11 cellular contexts compared by ENCODE assay signal in the genomic region with DNA sequence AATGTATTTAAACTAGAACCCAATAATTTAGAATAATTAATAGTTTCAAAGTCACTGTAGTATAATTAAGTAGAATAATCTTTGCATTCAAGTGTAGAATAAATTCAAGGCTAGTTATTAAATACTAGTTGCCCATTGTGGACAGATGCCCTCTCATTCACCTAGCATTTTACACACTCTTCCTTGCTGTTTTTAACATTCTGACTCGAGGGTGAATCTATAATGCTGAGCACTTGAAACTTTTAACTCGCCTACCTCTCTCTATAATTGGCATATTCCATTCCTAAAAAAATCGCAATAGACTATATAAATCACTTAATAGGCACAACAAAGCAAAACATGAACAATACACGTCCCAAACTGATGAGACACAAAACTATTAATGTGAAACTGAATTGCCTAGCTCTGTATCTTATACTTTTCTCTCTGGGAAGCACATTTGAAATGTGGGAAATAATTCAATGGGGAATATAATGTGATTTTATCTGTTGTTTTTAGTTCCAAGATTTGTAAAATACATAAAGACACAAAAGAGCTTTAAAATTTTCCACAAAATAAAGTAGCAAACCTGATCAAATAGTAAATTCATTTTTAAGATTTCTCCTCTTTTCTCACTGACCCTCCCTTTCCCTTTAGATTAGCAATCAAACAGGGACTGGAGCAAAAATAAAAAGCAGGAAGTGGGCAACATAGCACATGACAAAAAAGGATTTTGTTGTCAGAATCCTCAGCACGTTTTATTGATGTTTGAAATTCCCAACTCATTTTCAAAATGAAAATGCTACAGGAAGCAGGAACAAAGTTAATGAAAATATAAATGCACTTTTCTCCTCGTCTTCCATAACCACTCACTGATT.
A peak's percentile ranks its signal among the peaks of the same experiment; 100 is the strongest.
DNase-seq lines count a peak whose midpoint lies in the region; ATAC-seq, FAIRE-seq and TF ChIP-seq lines count a peak whose summit lies in the region.
"Had no signal": no experiment of that assay in that cellular context is flagged by ENCODE, and none has a peak within 500 bp of the region (broad histone marks: within the 10 kb centered on the region; RNA-seq: fewer than 3 reads in every experiment).

No MANE protein-coding gene starts in this region.

- H3K27ac Mint-ChIP-seq in osteocyte (ENCODE audit: unreplicated experiment) = peak overlapping the region; percentile 83
- H3K27ac Mint-ChIP-seq: nephron progenitor cell had no signal

- peaks cover 2% of the 10 kb centered on the region for H3K36me3 Mint-ChIP-seq in osteocyte (ENCODE audit: unreplicated experiment)

- ATAC-seq in HG02763 (IDR thresholded peaks at IDR 0.05; ENCODE audit: unreplicated experiment) (peak; percentile 25), HG03135 (IDR thresholded peaks at IDR 0.05; ENCODE audit: unreplicated experiment) (no peak)
- ATAC-seq: K562 had no signal

- H3K4me3 Mint-ChIP-seq in osteocyte (ENCODE audit: unreplicated experiment) = peak overlapping the region; percentile 68
- H3K4me3 Mint-ChIP-seq: nephron progenitor cell had no signal

- FAIRE-seq in colon (lab: Jason Lieb, UNC) = peak; percentile 38
- FAIRE-seq: K562, RCC 7860 had no signal

- TF ChIP-seq CTCF in GM06990 (IDR thresholded peaks at IDR 0.05; ENCODE audit: insufficient read depth, low read length, poor library complexity, severe bottlenecking) (no peak), osteocyte (IDR thresholded peaks at IDR 0.05) (no peak)

- H3K36me3 ChIP-seq in GM06990 (ENCODE audit: control insufficient read depth, insufficient read depth, low read length) = no peaks in the 10 kb centered on the region

- no peaks in the 10 kb centered on the region for H3K27me3 Mint-ChIP-seq in osteocyte (ENCODE audit: unreplicated experiment)

- no peak for DNase-seq in GM06990 (ENCODE audit: extremely low read depth, insufficient read length)
- no peak for DNase-seq in osteocyte (ENCODE audit: extremely low spot score, unreplicated experiment)
- no peak for DNase-seq in COLO668 (lab: John Stamatoyannopoulos, UW; ENCODE audit: unreplicated experiment)
- no peak for DNase-seq in activated CD8-positive, alpha-beta memory T cell treated with anti-CD3 and anti-CD28 coated beads, Interleukin-2, amount 50 U/mL, for 48 hours
- no peak for DNase-seq in NCI-H748 treated with DMSO at 0.1 percent for 48 hours (lab: John Stamatoyannopoulos, UW)
- DNase-seq: nephron progenitor cell had no signal

- H3K4me1 Mint-ChIP-seq in osteocyte (ENCODE audit: unreplicated experiment) = peaks cover 32% of the 10 kb centered on the region

- no peaks in the 10 kb centered on the region for H3K9me3 Mint-ChIP-seq in osteocyte (ENCODE audit: unreplicated experiment)
- H3K9me3 Mint-ChIP-seq: nephron progenitor cell had no signal

- H3K27me3 ChIP-seq in GM06990 (replicated peaks; ENCODE audit: control insufficient read depth, insufficient read depth, low read length) = no peaks in the 10 kb centered on the region

- H3K4me3 ChIP-seq in GM06990 (replicated peaks; ENCODE audit: low read depth, low read length) = peak overlapping the region; percentile 4; the same call in 1 of the 2 replicates
- H3K4me3 ChIP-seq: K562 had no signal
